ENCODE assay signal across 8 cellular contexts in the genomic region with DNA sequence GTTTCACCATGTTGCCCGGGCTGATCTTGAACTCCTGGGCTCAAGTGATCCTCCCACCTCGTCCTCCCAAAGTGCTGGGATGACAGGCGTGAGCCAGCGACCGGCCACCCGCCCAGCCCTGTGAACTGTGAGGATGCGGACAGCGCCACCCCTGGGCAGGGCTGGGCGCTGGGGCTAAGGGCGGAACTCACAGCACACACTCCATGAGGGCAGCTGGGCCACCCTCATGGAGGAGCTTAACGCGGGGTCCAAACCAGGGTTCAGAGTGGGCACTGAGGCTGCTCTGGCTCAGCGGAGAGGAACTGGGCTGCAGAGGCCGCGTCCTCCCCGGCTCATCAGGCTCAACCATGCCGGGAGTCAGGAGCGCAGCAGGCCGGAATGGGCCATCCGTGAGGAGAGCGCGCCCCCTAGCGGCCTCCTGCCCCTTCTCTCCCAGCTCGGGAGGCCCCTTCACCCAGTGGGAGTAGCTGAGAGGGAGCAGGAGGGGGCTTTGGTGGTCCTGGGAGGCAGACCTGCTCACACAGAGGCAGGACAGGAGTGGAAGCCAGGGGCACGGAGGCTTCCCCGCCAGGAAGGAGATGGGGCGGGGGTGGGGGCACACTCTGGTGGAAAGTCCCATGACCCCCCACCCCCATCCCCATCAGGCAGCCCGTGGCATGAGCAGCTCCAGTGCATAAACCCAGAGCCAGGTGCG. TPM values are rescaled to one million over a fixed set of nuclear protein-coding genes. Genes with fewer than 3 reads are reported as not detected.
DNase-seq lines count a peak whose midpoint lies in the region; ATAC-seq and TF ChIP-seq lines count a peak whose summit lies in the region.

No MANE protein-coding gene starts in this region.

- TF ChIP-seq CTCF in AG04449 (IDR thresholded peaks at IDR 0.05; ENCODE audit: insufficient read depth, low read length, missing control alignments): peak; percentile 90
- TF ChIP-seq CTCF in WTC11 (IDR thresholded peaks at IDR 0.05): peak; percentile 97

- H3K4me1 Mint-ChIP-seq in WTC11: peaks cover 6% of the 10 kb centered on the region

- peak; percentile 60 for ATAC-seq in GM19351 (IDR thresholded peaks at IDR 0.05; ENCODE audit: unreplicated experiment)
- ATAC-seq in WTC11: peak; percentile 77
- ATAC-seq in GM21717 (IDR thresholded peaks at IDR 0.05; ENCODE audit: unreplicated experiment): no peak

- CTCF ChIA-PET in AG04449 (lab: Yijun Ruan, JAX): interaction anchor here (0.6 to 9.3 kb wide), 49 partner anchors 12 to 524 kb away, joined by 3 to 389 read pairs (median 5); partner anchors contain the start of genes CORO7, PAM16, TFAP4 and VASN
- CTCF ChIA-PET in WTC11 (lab: Charles Lee): interaction anchor here (0.5 to 8.7 kb wide), 42 partner anchors 12 to 1901 kb away, joined by 3 to 322 read pairs (median 7); partner anchors contain the start of genes CORO7, GLIS2, PAM16 and TFAP4

- no peak for DNase-seq in AG04449 (ENCODE audit: low read depth, low spot score)
- DNase-seq in NCI-H2171 (lab: John Stamatoyannopoulos, UW): peak; percentile 70
- DNase-seq in WTC11 (ENCODE audit: low spot score): peak; percentile 94
- peak; percentile 80 to 96 for DNase-seq in T47D (ENCODE audit: low read depth in 1 of 2, low spot score in 1 of 2)
- DNase-seq in islet precursor cell: peak; percentile 91
- DNase-seq in stimulated activated CD4-positive, alpha-beta T cell treated with anti-CD3 and anti-CD28 coated beads, Interleukin-1b, Interleukin-23, amount 100 ng/mL, for 24 hours (ENCODE audit: low read depth in 4 of 4, low spot score in 1 of 4): peak in 3 of 4 experiments; percentile 53 to 57 (median 57)

- H3K36me3 Mint-ChIP-seq in WTC11: no peaks in the 10 kb centered on the region

- H3K9me3 Mint-ChIP-seq in WTC11: no peaks in the 10 kb centered on the region

- no peaks in the 10 kb centered on the region for H3K27me3 Mint-ChIP-seq in WTC11 (ENCODE audit: low read depth)

- in situ Hi-C loops in T47D (cut with HindIII; ENCODE audit: low pct_unique_long_range_greater_than_20kb, low sequenced_read_pairs): no loop called here

- H3K4me3 ChIP-seq in AG04449 (ENCODE audit: low read depth, low read length): peak overlapping the region; percentile 15

- H3K27ac Mint-ChIP-seq in WTC11: no peak overlapping the region

- POLR2A ChIA-PET in AG04449 (lab: Yijun Ruan, JAX) (interaction anchor here (1.0 to 1.9 kb wide), 3 partner anchors 10 to 51 kb away, joined by 3 to 10 read pairs (median 5); no protein-coding TSS in a partner anchor), WTC11 (lab: Charles Lee) (interaction anchor here (0.6 to 1.7 kb wide), 7 partner anchors 10 to 434 kb away, joined by 3 to 7 read pairs (median 4); partner anchors contain the start of gene PAM16)

- H3K4me3 Mint-ChIP-seq in WTC11: peak overlapping the region; percentile 30

TF ChIP-seq in WTC11, 78 proteins besides CTCF, POLR2A, EP300 and RAD21 (continues in another document):
- TF ChIP-seq ZNF263 (CRISPR knock-in tag; IDR thresholded peaks at IDR 0.05; ENCODE audit: low read depth): peak; percentile 35; the same call in 1 of the 2 replicates
- TF ChIP-seq, protein P1, sequence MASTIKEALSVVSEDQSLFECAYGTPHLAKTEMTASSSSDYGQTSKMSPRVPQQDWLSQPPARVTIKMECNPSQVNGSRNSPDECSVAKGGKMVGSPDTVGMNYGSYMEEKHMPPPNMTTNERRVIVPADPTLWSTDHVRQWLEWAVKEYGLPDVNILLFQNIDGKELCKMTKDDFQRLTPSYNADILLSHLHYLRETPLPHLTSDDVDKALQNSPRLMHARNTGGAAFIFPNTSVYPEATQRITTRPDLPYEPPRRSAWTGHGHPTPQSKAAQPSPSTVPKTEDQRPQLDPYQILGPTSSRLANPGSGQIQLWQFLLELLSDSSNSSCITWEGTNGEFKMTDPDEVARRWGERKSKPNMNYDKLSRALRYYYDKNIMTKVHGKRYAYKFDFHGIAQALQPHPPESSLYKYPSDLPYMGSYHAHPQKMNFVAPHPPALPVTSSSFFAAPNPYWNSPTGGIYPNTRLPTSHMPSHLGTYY (CRISPR knock-in tag; IDR thresholded peaks at IDR 0.05): no peak
- TF ChIP-seq ZNF512 (CRISPR knock-in tag; IDR thresholded peaks at IDR 0.05; ENCODE audit: borderline replicate concordance): no peak
- no peak for TF ChIP-seq ZNF423 (CRISPR knock-in tag; IDR thresholded peaks at IDR 0.05)
- TF ChIP-seq, protein P2, sequence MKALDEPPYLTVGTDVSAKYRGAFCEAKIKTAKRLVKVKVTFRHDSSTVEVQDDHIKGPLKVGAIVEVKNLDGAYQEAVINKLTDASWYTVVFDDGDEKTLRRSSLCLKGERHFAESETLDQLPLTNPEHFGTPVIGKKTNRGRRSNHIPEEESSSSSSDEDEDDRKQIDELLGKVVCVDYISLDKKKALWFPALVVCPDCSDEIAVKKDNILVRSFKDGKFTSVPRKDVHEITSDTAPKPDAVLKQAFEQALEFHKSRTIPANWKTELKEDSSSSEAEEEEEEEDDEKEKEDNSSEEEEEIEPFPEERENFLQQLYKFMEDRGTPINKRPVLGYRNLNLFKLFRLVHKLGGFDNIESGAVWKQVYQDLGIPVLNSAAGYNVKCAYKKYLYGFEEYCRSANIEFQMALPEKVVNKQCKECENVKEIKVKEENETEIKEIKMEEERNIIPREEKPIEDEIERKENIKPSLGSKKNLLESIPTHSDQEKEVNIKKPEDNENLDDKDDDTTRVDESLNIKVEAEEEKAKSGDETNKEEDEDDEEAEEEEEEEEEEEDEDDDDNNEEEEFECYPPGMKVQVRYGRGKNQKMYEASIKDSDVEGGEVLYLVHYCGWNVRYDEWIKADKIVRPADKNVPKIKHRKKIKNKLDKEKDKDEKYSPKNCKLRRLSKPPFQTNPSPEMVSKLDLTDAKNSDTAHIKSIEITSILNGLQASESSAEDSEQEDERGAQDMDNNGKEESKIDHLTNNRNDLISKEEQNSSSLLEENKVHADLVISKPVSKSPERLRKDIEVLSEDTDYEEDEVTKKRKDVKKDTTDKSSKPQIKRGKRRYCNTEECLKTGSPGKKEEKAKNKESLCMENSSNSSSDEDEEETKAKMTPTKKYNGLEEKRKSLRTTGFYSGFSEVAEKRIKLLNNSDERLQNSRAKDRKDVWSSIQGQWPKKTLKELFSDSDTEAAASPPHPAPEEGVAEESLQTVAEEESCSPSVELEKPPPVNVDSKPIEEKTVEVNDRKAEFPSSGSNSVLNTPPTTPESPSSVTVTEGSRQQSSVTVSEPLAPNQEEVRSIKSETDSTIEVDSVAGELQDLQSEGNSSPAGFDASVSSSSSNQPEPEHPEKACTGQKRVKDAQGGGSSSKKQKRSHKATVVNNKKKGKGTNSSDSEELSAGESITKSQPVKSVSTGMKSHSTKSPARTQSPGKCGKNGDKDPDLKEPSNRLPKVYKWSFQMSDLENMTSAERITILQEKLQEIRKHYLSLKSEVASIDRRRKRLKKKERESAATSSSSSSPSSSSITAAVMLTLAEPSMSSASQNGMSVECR (CRISPR knock-in tag; IDR thresholded peaks at IDR 0.05; ENCODE audit: borderline replicate concordance): no peak
- TF ChIP-seq, protein P3, sequence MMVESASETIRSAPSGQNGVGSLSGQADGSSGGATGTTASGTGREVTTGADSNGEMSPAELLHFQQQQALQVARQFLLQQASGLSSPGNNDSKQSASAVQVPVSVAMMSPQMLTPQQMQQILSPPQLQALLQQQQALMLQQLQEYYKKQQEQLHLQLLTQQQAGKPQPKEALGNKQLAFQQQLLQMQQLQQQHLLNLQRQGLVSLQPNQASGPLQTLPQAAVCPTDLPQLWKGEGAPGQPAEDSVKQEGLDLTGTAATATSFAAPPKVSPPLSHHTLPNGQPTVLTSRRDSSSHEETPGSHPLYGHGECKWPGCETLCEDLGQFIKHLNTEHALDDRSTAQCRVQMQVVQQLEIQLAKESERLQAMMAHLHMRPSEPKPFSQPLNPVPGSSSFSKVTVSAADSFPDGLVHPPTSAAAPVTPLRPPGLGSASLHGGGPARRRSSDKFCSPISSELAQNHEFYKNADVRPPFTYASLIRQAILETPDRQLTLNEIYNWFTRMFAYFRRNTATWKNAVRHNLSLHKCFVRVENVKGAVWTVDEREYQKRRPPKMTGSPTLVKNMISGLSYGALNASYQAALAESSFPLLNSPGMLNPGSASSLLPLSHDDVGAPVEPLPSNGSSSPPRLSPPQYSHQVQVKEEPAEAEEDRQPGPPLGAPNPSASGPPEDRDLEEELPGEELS (CRISPR knock-in tag; IDR thresholded peaks at IDR 0.05): no peak
- TF ChIP-seq HMGXB4 (CRISPR knock-in tag; IDR thresholded peaks at IDR 0.05): peak; percentile 82
- no peak for TF ChIP-seq NR3C1 (CRISPR knock-in tag; conservative IDR thresholded peaks at IDR 0.05; ENCODE audit: low read depth)

RNA-seq across cellular contexts. Expression of gene CORO7, which starts 13.8 kb away (rescaled TPM):
- 36.7 to 45.5 TPM (median 38.6 TPM) in 3 replicates for total RNA-seq in WTC11 (2021)

RNA-seq across cellular contexts. Expression of gene DNAJA3, which starts 23.1 kb away (rescaled TPM):
- 54.8 to 64.1 TPM (median 56.0 TPM) in 3 replicates for total RNA-seq in WTC11 (2021)

RNA-seq across cellular contexts. Expression of gene VASN, which starts 30.9 kb away (rescaled TPM):
- total RNA-seq in WTC11 (2021): 8.0 to 9.1 TPM (median 8.3 TPM) in 3 replicates

RNA-seq across cellular contexts. Expression of gene PAM16, which starts 51.5 kb away (rescaled TPM):
- total RNA-seq in WTC11 (2021): 87.2 to 93.7 TPM (median 88.9 TPM) in 3 replicates
